Comparison of ENCODE assay signal across 8 cellular contexts in the genomic region with DNA sequence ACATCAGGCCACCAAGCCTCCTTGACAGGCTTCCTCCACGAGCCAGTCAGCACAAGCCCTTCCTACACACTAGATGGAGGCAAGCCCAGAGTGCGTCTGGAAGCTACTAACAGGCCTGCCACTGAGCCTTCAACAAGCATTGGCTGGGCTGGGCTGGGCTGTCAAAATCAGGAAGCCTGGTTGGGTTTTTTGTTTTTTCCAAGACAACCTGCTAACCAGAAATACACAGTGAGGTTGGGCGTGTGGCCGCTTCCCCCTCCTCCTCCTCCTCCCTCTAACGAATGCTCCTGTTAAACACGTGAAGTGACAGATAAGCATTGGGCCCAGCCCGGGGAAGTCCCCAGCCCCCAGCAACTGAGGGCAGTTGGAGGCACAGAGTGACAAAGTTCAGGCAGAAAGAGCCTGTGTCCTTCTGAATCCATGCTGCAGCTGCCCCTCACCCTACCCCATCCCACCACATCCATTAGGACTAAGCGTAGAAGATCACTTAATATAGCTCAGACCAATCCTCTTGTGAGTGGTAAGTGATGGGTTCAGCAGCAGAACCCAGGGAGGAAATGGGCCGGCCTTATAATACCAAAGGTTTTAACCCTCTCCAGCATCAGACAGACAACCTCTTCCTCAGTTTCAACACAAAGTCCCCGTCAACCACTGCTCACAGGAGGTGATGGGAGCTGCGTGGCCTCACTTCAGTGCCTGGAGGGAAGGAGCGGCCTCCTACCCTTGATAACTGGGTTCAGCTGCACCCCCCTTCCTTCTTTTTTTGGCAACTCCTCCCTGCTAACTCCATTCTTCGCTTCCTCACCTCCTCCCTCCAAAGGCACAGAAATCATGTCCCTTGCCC. TPM values are rescaled to one million over a fixed set of nuclear protein-coding genes. Genes with fewer than 3 reads are reported as not detected.
DNase-seq lines count a peak whose midpoint lies in the region; ATAC-seq and TF ChIP-seq lines count a peak whose summit lies in the region.

No MANE protein-coding gene starts in this region.

- in situ Hi-C loops in HAP-1 (cut with MboI; ENCODE audit: low sequenced_read_pairs), result no loop called here

- no peaks in the 10 kb centered on the region for H3K9me3 ChIP-seq in HAP-1

- H3K4me1 ChIP-seq in HAP-1, result no peaks in the 10 kb centered on the region

- H3K27me3 ChIP-seq in HAP-1 (ENCODE audit: low read depth), result no peaks in the 10 kb centered on the region

- no peaks in the 10 kb centered on the region for H3K36me3 ChIP-seq in HAP-1 (replicated peaks)

- DNase-seq in EH (ENCODE audit: low read depth) (peak; percentile 67), HAP-1 (ENCODE audit: low spot score in 2 of 2) (peak; percentile 14 to 67), NCI-H526 treated with DMSO at 0.1 percent for 48 hours (lab: John Stamatoyannopoulos, UW) (peak; percentile 77), activated T-cell treated with anti-CD3 and anti-CD28 coated beads for 4 hours (peak; percentile 69), fibroblast of peridontal ligament (ENCODE audit: extremely low read depth) (peak; percentile 67), omental fat pad (ENCODE audit: low spot score) (no peak), superior temporal gyrus (ENCODE audit: extremely low spot score) (peak; percentile 32), DMS53 (lab: John Stamatoyannopoulos, UW) (no peak)

- no peak for TF ChIP-seq CTCF in omental fat pad (IDR thresholded peaks at IDR 0.05)

- H3K4me3 ChIP-seq in HAP-1, result peak overlapping the region; percentile 35

- ATAC-seq in omental fat pad (ENCODE audit: low FRiP score), result peak; percentile 46

RNA-seq across cellular contexts. Expression of a gene that starts 1.1 kb away (rescaled TPM):
- 10 to 100 TPM in 2 of 4 donors, 1 to 10 TPM in 2; 4.1 to 51.5 (median 8.7) TPM for total RNA-seq in omental fat pad

Comparison
In these comparisons a context has a peak if more than half of its experiments do, and no peak if none do; other contexts are left out.
1. DNase-seq: peak in EH (single experiment), HAP-1 (2 of 2), NCI-H526 treated with DMSO at 0.1 percent for 48 hours (single experiment), activated T-cell treated with anti-CD3 and anti-CD28 coated beads for 4 hours (single experiment), fibroblast of peridontal ligament (single experiment) and superior temporal gyrus (single experiment); none in omental fat pad (single experiment) and DMS53 (single experiment).